Comparison of ENCODE assay signal across 22 cellular contexts in the genomic region with DNA sequence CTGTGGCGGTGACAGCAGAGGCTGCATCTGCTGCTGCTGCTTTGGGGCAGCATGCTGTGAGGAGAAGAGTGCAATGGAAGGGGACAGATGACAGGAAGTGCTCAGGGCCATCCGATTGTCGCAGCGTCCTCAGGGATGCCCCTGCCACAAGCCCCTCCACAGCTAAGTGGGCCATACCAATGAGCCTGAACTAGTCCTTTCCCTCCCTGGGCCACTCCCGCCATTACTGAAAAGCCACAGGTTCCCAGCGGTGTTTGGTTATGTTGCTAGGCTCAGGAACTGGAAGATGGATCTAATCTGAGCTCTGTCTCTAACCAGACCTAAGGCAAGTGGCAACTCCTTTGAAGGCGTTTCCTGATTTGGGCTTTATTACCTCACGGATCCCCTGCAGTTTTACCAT.
"Had no signal": no experiment of that assay in that cellular context is flagged by ENCODE, and none has a peak within 500 bp of the region (broad histone marks: within the 10 kb centered on the region; RNA-seq: fewer than 3 reads in every experiment).

No MANE protein-coding gene starts in this region.

- DNase-seq: activated CD4-positive, alpha-beta T cell treated with anti-CD3 and anti-CD28 coated beads, Interleukin-2, amount 50 U/mL, for 4 hours; activated CD4-positive, CD25-positive, alpha-beta regulatory T cell treated with anti-CD3 and anti-CD28 coated beads, Interleukin-2, amount 50 U/mL, for 72 hours; activated naive CD4-positive, alpha-beta T cell; activated naive CD8-positive, alpha-beta T cell treated with anti-CD3 and anti-CD28 coated beads, Interleukin-2, amount 10 ng/mL, durations not matched to agents 7 days and 5 days; body of pancreas; caudate nucleus; endodermal cell; foreskin fibroblast; hypothalamus; islet precursor cell; midbrain; ovary; psoas muscle; stimulated activated CD4-positive, alpha-beta T cell treated with anti-CD3 and anti-CD28 coated beads, Interleukin-15, amount 100 ng/mL, for 24 hours; stimulated activated CD4-positive, alpha-beta T cell treated with anti-CD3 and anti-CD28 coated beads, Interleukin-2, amount 100 ng/mL, for 48 hours; testis; upper lobe of right lung had no signal

- H3K4me1 ChIP-seq: testis had no signal

- H3K27ac ChIP-seq: body of pancreas, epithelial cell of prostate, ovary, psoas muscle, skin epidermis, testis, upper lobe of right lung had no signal

- H3K27ac Mint-ChIP-seq: activated naive CD8-positive, alpha-beta T cell treated with anti-CD3 and anti-CD28 coated beads, Interleukin-2, amount 10 ng/mL, durations not matched to agents 7 days and 5 days; activated T-helper 17 cell treated with anti-CD3 and anti-CD28 coated beads, Interleukin-2, amount 50 U/mL, for 72 hours; endodermal cell had no signal

- ATAC-seq: activated T-helper 17 cell treated with anti-CD3 and anti-CD28 coated beads, Interleukin-2, amount 50 U/mL, for 72 hours; body of pancreas; psoas muscle; right cardiac atrium; upper lobe of right lung had no signal

- H3K4me3 ChIP-seq: body of pancreas, lung, ovary, psoas muscle, skin epidermis, testis, upper lobe of right lung had no signal

- H3K27me3 Mint-ChIP-seq: activated T-helper 17 cell treated with anti-CD3 and anti-CD28 coated beads, Interleukin-2, amount 50 U/mL, for 72 hours had no signal

- H3K9me3 Mint-ChIP-seq: activated naive CD8-positive, alpha-beta T cell treated with anti-CD3 and anti-CD28 coated beads, Interleukin-2, amount 10 ng/mL, durations not matched to agents 7 days and 5 days; activated T-helper 17 cell treated with anti-CD3 and anti-CD28 coated beads, Interleukin-2, amount 50 U/mL, for 72 hours; endodermal cell had no signal

- H3K9me3 ChIP-seq: body of pancreas, ovary, psoas muscle, testis, upper lobe of right lung had no signal

- H3K4me1 Mint-ChIP-seq: activated T-helper 17 cell treated with anti-CD3 and anti-CD28 coated beads, Interleukin-2, amount 50 U/mL, for 72 hours had no signal

- H3K36me3 ChIP-seq: ovary, upper lobe of right lung had no signal

- H3K27me3 ChIP-seq: body of pancreas, ovary, testis, upper lobe of right lung had no signal

- H3K4me3 Mint-ChIP-seq: activated naive CD8-positive, alpha-beta T cell treated with anti-CD3 and anti-CD28 coated beads, Interleukin-2, amount 10 ng/mL, durations not matched to agents 7 days and 5 days; activated T-helper 17 cell treated with anti-CD3 and anti-CD28 coated beads, Interleukin-2, amount 50 U/mL, for 72 hours; endodermal cell had no signal
